8 cellular contexts compared by ENCODE assay signal in the genomic region with DNA sequence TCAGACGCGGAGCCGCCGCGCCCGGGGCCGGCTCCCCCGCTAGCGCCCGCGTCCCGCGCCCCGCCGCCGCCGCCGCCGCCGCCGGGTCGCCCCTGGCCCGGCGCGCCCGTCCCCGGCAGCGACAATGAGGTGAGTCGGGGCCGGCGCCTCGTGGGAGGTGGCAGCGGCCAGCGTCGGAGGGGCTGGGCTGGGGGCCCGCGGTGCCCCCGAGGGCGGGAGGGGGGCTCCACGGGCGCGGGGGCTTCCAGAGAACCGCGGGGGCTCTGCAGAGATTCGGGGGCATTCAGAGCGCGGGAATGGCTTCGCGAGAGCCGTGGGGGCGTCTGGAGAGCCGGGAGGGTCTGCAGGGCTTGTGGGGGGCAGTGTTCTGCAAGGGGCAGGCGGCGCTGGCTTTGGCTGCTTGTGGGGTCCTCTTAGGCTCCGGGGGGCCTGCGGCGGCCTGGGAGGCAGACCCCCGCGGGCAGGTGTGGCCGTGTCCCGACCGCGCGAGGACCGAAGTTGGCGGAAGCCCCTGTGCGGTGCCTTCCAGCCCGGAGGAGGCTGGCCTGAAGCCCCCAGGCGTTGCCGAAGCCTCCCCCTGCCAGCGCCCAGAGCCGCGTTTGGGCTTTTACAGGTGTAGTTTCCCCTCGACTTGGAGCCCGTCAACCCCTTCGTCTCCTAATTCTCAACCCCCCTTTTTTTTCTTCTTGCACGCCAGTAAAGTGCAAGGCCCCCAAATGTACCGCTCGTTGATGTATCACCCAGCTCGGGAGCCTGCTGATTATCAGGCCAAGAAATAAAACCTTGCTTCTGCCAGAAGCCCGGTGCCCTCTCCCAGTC.
DNase-seq lines count a peak whose midpoint lies in the region; ATAC-seq and TF ChIP-seq lines count a peak whose summit lies in the region.

No MANE protein-coding gene starts in this region.

- no peaks in the 10 kb centered on the region for H3K27me3 ChIP-seq in SJSA1 (replicated peaks)
- H3K27me3 ChIP-seq in colonic mucosa = peaks cover 26% of the 10 kb centered on the region
- H3K27me3 ChIP-seq in mucosa of stomach (ENCODE audit: control insufficient read depth, insufficient read depth, low read length) = peaks cover 34% of the 10 kb centered on the region
- H3K27me3 ChIP-seq in upper lobe of left lung = no peaks in the 10 kb centered on the region

- WGBS in upper lobe of left lung, 2 donors = 0 to 2% methylated on average over 11 to 28 of the region's 81 CpGs

- H3K4me1 ChIP-seq in SJSA1 (replicated peaks) (peaks cover 13% of the 10 kb centered on the region), colonic mucosa (no peaks in the 10 kb centered on the region), mucosa of stomach (ENCODE audit: control insufficient read depth, insufficient read depth, low read length) (no peaks in the 10 kb centered on the region), upper lobe of left lung (peaks cover 0 to 18% (median 12%) of the 10 kb centered on the region in 4 donors)

- TF ChIP-seq CTCF in colonic mucosa (IDR thresholded peaks at IDR 0.05) (no peak), upper lobe of left lung (IDR thresholded peaks at IDR 0.05) (no peak)

- peak; percentile 59 for DNase-seq in DMS53 (lab: John Stamatoyannopoulos, UW)
- no peak for DNase-seq in DMS53 treated with DMSO at 0.1 percent for 48 hours (lab: John Stamatoyannopoulos, UW; ENCODE audit: unreplicated experiment)
- DNase-seq in SJSA1 (ENCODE audit: low read depth in 1 of 2, low spot score in 2 of 2) = no peak
- DNase-seq in colonic mucosa = no peak
- DNase-seq in upper lobe of left lung = peak in 1 of 2 donors; percentile 84
- no peak for DNase-seq in T-helper 9 cell

- no peak for TF ChIP-seq POLR2A in upper lobe of left lung (IDR thresholded peaks at IDR 0.05)

- no peaks in the 10 kb centered on the region for H3K9me3 ChIP-seq in SJSA1 (replicated peaks)
- no peaks in the 10 kb centered on the region for H3K9me3 ChIP-seq in colonic mucosa
- H3K9me3 ChIP-seq in mucosa of stomach (ENCODE audit: control insufficient read depth, low read length) = no peaks in the 10 kb centered on the region
- no peaks in the 10 kb centered on the region for H3K9me3 ChIP-seq in upper lobe of left lung

- H3K27ac ChIP-seq in SJSA1 (no peak overlapping the region), colonic mucosa (no peak overlapping the region), upper lobe of left lung (peak overlapping the region; percentile 3 to 90 (median 50))

- ATAC-seq in HG03039 (IDR thresholded peaks at IDR 0.05; ENCODE audit: unreplicated experiment) (peak; percentile 18), upper lobe of left lung (ENCODE audit: low FRiP score in 2 of 2) (no peak)

- H3K4me3 ChIP-seq in SJSA1 = peak overlapping the region; percentile 78
- H3K4me3 ChIP-seq in colonic mucosa = peak overlapping the region; percentile 52
- H3K4me3 ChIP-seq in mucosa of stomach (ENCODE audit: low read length) = no peak overlapping the region
- H3K4me3 ChIP-seq in upper lobe of left lung = peak overlapping the region; percentile 82 to 98 (median 92)

- no peak for TF ChIP-seq EP300 in upper lobe of left lung (IDR thresholded peaks at IDR 0.05)

- H3K9ac ChIP-seq in colonic mucosa (ENCODE audit: low read depth in 2 of 2, low read length in 2 of 2) = peak overlapping the region; percentile 51 to 79
- H3K9ac ChIP-seq in mucosa of stomach (ENCODE audit: low read length) = peak overlapping the region; percentile 50

- intact Hi-C loops in colonic mucosa (cut with DNase I) = no loop called here

- H3K36me3 ChIP-seq in SJSA1 (no peaks in the 10 kb centered on the region), colonic mucosa (no peaks in the 10 kb centered on the region), mucosa of stomach (ENCODE audit: control insufficient read depth, insufficient read depth, low read length) (no peaks in the 10 kb centered on the region), upper lobe of left lung (no peaks in the 10 kb centered on the region)

Comparison
In these comparisons a context has a peak if more than half of its experiments do, and no peak if none do; other contexts are left out.
1. H3K27ac ChIP-seq: peak in upper lobe of left lung (4 of 4); none in SJSA1 (single experiment) and colonic mucosa (single experiment).